Comparison of ENCODE assay signal across 22 cellular contexts in the genomic region with DNA sequence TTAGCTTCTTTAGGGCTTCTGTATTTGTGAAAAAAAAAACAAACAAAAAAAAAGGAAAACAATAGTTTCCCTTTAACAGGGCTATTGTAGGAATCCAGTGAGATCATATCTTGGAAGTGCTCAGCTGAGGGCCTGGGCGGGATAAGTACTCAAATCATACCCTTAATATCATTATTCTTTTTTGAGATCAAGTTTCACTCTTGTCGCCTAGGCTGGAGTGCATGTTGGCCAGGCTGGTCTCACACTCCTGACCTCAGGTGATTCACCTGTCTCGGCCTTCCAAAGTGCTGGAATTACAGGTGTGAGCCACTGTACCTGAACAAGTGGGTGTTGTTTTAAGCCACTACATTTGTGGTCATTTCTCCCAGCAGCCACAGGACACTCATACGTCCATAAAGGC.
"Had no signal": no experiment of that assay in that cellular context is flagged by ENCODE, and none has a peak within 500 bp of the region (broad histone marks: within the 10 kb centered on the region; RNA-seq: fewer than 3 reads in every experiment).

No MANE protein-coding gene starts in this region.

- H3K27me3 ChIP-seq: body of pancreas, SJCRH30 had no signal

- H3K36me3 ChIP-seq: SJCRH30 had no signal

- H3K9me3 ChIP-seq: body of pancreas, SJCRH30 had no signal

- H3K27ac ChIP-seq: body of pancreas, SJCRH30 had no signal

- H3K4me1 ChIP-seq: body of pancreas had no signal

- ATAC-seq: activated CD4-positive, CD25-positive, alpha-beta regulatory T cell treated with anti-CD3 and anti-CD28 coated beads, Interleukin-2, amount 50 U/mL, for 24 hours; activated CD8-positive, alpha-beta memory T cell treated with anti-CD3 and anti-CD28 coated beads, Interleukin-2, amount 10 ng/mL, durations not matched to agents 7 days and 5 days; body of pancreas; K562; SK-N-SH treated with all-trans-retinoic acid at 6 μM for 48 hours had no signal

- DNase-seq: activated CD4-positive, alpha-beta T cell treated with anti-CD3 and anti-CD28 coated beads, Interleukin-2, amount 10 ng/mL, durations not matched to agents 24 days and 14 days; activated CD4-positive, alpha-beta T cell treated with anti-CD3 and anti-CD28 coated beads, Interleukin-2, amount 50 U/mL, for 48 hours; activated CD8-positive, alpha-beta memory T cell treated with anti-CD3 and anti-CD28 coated beads, Interleukin-2, amount 10 ng/mL, durations not matched to agents 7 days and 5 days; activated effector memory CD4-positive, alpha-beta T cell treated with Interleukin-2 at 50 U/mL for 16 hours; activated naive CD4-positive, alpha-beta T cell; activated T-cell treated with anti-CD3 and anti-CD28 coated beads, Interleukin-2, amount 50 U/mL, for 24 hours; aorta; body of pancreas; Karpas-422; NCI-H1048; NCI-H1417; NCI-H1694; NCI-H2081; NCI-H2227 treated with DMSO at 0.1 percent for 48 hours; NCI-H446 treated with DMSO at 0.1 percent for 48 hours; NCI-H526 treated with DMSO at 0.1 percent for 48 hours; NCI-H82; SJCRH30; SW 1271 had no signal

- H3K4me3 ChIP-seq: body of pancreas, K562, SJCRH30 had no signal
